In the genomic region with DNA sequence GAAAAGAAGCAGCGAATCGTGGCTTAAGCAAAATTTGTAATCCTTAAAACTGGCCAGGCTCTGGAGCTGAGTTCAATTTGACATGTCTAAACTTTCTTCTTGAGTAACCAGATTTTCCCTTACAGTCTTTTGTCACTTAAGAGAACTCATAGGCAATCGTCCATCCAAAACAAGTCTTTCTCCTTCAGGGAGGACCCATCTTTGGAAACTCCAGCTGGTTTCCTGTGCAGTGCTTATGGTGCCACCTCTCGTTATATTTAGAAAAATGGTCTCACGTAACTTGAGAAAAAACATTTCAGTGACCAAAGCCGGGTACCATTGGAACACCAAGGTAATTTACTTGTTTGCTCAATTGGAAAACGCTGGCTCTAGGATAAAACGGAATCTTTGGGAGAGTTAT, we compare ENCODE assay signal across 1 cellular context.
TF ChIP-seq lines count a peak whose summit lies in the region.

No MANE protein-coding gene starts in this region.

TF ChIP-seq in K562, 482 proteins besides CTCF, POLR2A, EP300 and RAD21:
- TF ChIP-seq, protein P1, sequence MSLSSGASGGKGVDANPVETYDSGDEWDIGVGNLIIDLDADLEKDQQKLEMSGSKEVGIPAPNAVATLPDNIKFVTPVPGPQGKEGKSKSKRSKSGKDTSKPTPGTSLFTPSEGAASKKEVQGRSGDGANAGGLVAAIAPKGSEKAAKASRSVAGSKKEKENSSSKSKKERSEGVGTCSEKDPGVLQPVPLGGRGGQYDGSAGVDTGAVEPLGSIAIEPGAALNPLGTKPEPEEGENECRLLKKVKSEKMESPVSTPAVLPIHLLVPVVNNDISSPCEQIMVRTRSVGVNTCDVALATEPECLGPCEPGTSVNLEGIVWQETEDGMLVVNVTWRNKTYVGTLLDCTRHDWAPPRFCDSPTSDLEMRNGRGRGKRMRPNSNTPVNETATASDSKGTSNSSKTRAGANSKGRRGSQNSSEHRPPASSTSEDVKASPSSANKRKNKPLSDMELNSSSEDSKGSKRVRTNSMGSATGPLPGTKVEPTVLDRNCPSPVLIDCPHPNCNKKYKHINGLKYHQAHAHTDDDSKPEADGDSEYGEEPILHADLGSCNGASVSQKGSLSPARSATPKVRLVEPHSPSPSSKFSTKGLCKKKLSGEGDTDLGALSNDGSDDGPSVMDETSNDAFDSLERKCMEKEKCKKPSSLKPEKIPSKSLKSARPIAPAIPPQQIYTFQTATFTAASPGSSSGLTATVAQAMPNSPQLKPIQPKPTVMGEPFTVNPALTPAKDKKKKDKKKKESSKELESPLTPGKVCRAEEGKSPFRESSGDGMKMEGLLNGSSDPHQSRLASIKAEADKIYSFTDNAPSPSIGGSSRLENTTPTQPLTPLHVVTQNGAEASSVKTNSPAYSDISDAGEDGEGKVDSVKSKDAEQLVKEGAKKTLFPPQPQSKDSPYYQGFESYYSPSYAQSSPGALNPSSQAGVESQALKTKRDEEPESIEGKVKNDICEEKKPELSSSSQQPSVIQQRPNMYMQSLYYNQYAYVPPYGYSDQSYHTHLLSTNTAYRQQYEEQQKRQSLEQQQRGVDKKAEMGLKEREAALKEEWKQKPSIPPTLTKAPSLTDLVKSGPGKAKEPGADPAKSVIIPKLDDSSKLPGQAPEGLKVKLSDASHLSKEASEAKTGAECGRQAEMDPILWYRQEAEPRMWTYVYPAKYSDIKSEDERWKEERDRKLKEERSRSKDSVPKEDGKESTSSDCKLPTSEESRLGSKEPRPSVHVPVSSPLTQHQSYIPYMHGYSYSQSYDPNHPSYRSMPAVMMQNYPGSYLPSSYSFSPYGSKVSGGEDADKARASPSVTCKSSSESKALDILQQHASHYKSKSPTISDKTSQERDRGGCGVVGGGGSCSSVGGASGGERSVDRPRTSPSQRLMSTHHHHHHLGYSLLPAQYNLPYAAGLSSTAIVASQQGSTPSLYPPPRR (CRISPR knock-in tag; IDR thresholded peaks at IDR 0.05; ENCODE audit: borderline replicate concordance): no peak
- TF ChIP-seq ZNF354B (CRISPR knock-in tag; IDR thresholded peaks at IDR 0.05) (no peak), SRF (CRISPR knock-in tag; IDR thresholded peaks at IDR 0.05) (peak in 1 of 2 experiments; percentile 47; a peak in 1 of 4 replicates), PURB (CRISPR knock-in tag; IDR thresholded peaks at IDR 0.05; ENCODE audit: low read depth) (no peak), JUN (IDR thresholded peaks at IDR 0.05; ENCODE audit: borderline replicate concordance, low read depth, low read length) (0 out of 2 replicates have a peak, but pooled peaks have one; percentile 7), JUN (CRISPR knock-in tag; IDR thresholded peaks at IDR 0.05; ENCODE audit: borderline replicate concordance) (no peak), SNRNP70 (optimal IDR thresholded peaks at IDR 0.05; ENCODE audit: low read depth, low read length) (no peak), COPS2 (conservative IDR thresholded peaks at IDR 0.05) (no peak), ZSCAN29 (IDR thresholded peaks at IDR 0.05) (no peak), ZNF785 (CRISPR knock-in tag; IDR thresholded peaks at IDR 0.05) (no peak), DMBX1 (CRISPR knock-in tag; IDR thresholded peaks at IDR 0.05; ENCODE audit: borderline replicate concordance) (no peak), POLR2AphosphoS5 (IDR thresholded peaks at IDR 0.05; ENCODE audit: control insufficient read depth, insufficient read depth, low read depth, low read length) (no peak), RBBP5 (IDR thresholded peaks at IDR 0.05; ENCODE audit: borderline replicate concordance, insufficient read depth, low read length, poor library complexity, severe bottlenecking) (no peak)
- TF ChIP-seq, protein P2, sequence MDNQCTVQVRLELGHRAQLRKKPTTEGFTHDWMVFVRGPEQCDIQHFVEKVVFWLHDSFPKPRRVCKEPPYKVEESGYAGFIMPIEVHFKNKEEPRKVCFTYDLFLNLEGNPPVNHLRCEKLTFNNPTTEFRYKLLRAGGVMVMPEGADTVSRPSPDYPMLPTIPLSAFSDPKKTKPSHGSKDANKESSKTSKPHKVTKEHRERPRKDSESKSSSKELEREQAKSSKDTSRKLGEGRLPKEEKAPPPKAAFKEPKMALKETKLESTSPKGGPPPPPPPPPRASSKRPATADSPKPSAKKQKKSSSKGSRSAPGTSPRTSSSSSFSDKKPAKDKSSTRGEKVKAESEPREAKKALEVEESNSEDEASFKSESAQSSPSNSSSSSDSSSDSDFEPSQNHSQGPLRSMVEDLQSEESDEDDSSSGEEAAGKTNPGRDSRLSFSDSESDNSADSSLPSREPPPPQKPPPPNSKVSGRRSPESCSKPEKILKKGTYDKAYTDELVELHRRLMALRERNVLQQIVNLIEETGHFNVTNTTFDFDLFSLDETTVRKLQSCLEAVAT (IDR thresholded peaks at IDR 0.05): no peak
- TF ChIP-seq, protein P3, sequence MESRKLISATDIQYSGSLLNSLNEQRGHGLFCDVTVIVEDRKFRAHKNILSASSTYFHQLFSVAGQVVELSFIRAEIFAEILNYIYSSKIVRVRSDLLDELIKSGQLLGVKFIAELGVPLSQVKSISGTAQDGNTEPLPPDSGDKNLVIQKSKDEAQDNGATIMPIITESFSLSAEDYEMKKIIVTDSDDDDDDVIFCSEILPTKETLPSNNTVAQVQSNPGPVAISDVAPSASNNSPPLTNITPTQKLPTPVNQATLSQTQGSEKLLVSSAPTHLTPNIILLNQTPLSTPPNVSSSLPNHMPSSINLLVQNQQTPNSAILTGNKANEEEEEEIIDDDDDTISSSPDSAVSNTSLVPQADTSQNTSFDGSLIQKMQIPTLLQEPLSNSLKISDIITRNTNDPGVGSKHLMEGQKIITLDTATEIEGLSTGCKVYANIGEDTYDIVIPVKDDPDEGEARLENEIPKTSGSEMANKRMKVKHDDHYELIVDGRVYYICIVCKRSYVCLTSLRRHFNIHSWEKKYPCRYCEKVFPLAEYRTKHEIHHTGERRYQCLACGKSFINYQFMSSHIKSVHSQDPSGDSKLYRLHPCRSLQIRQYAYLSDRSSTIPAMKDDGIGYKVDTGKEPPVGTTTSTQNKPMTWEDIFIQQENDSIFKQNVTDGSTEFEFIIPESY (CRISPR knock-in tag; IDR thresholded peaks at IDR 0.05): no peak
- TF ChIP-seq, protein P4, sequence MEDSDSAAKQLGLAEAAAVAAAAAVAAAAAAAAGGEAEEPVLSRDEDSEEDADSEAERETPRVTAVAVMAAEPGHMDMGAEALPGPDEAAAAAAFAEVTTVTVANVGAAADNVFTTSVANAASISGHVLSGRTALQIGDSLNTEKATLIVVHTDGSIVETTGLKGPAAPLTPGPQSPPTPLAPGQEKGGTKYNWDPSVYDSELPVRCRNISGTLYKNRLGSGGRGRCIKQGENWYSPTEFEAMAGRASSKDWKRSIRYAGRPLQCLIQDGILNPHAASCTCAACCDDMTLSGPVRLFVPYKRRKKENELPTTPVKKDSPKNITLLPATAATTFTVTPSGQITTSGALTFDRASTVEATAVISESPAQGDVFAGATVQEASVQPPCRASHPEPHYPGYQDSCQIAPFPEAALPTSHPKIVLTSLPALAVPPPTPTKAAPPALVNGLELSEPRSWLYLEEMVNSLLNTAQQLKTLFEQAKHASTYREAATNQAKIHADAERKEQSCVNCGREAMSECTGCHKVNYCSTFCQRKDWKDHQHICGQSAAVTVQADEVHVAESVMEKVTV (CRISPR knock-in tag; IDR thresholded peaks at IDR 0.05): 0 out of 2 replicates have a peak, but pooled peaks have one; percentile 24
- TF ChIP-seq, protein P5, sequence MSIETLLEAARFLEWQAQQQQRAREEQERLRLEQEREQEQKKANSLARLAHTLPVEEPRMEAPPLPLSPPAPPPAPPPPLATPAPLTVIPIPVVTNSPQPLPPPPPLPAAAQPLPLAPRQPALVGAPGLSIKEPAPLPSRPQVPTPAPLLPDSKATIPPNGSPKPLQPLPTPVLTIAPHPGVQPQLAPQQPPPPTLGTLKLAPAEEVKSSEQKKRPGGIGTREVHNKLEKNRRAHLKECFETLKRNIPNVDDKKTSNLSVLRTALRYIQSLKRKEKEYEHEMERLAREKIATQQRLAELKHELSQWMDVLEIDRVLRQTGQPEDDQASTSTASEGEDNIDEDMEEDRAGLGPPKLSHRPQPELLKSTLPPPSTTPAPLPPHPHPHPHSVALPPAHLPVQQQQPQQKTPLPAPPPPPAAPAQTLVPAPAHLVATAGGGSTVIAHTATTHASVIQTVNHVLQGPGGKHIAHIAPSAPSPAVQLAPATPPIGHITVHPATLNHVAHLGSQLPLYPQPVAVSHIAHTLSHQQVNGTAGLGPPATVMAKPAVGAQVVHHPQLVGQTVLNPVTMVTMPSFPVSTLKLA (conservative IDR thresholded peaks at IDR 0.05): no peak
